26 cellular contexts compared by ENCODE assay signal in genomic region chr6:13113956-13114593, GRCh38.
DNase-seq lines count a peak whose midpoint lies in the region; ATAC-seq and TF ChIP-seq lines count a peak whose summit lies in the region.
"Had no signal": no experiment of that assay in that cellular context is flagged by ENCODE, and none has a peak within 500 bp of the region (broad histone marks: within the 10 kb centered on the region; RNA-seq: fewer than 3 reads in every experiment).

No MANE protein-coding gene starts in this region.

- intact Hi-C loops in Right ventricle myocardium inferior (cut with DNase I) (no loop called here), left lung (cut with DNase I) (no loop called here)

- H3K4me3 ChIP-seq in right atrium auricular region: no peak overlapping the region
- no peak overlapping the region for H3K4me3 ChIP-seq in epithelial cell of esophagus (ENCODE audit: low read length)
- no peak overlapping the region for H3K4me3 ChIP-seq in left lung
- H3K4me3 ChIP-seq: colonic mucosa, esophagus muscularis mucosa, gastrocnemius medialis, GM12878, smooth muscle cell had no signal

- DNase-seq in Right ventricle myocardium inferior (ENCODE audit: missing footprints) (no peak), right atrium auricular region (ENCODE audit: low spot score) (no peak), epithelial cell of esophagus (ENCODE audit: low read depth) (peak; percentile 23), left lung (no peak), NCI-H69 (lab: John Stamatoyannopoulos, UW) (no peak)
- DNase-seq: activated CD4-positive, alpha-beta memory T cell treated with anti-CD3 and anti-CD28 coated beads, Interleukin-2, amount 10 ng/mL, durations not matched to agents 7 days and 5 days; activated effector memory CD4-positive, alpha-beta T cell treated with Interleukin-2 at 50 U/mL for 16 hours; activated naive CD8-positive, alpha-beta T cell treated with anti-CD3 and anti-CD28 coated beads for 36 hours; BE2C; colonic mucosa; effector memory CD8-positive, alpha-beta T cell; gastrocnemius medialis; H9; mammary epithelial cell; NCI-H187; NCI-H2227 treated with DMSO at 0.1 percent for 48 hours; NCI-H774; occipital lobe; stimulated activated CD4-positive, alpha-beta T cell treated with anti-CD3 and anti-CD28 coated beads, Interleukin-2, amount 100 ng/mL, for 24 hours; substantia nigra had no signal

- H3K36me3 ChIP-seq in right atrium auricular region: no peaks in the 10 kb centered on the region
- H3K36me3 ChIP-seq in left lung: no peaks in the 10 kb centered on the region
- H3K36me3 ChIP-seq: BE2C, colonic mucosa, esophagus muscularis mucosa, gastrocnemius medialis had no signal

- no peaks in the 10 kb centered on the region for H3K27me3 ChIP-seq in right atrium auricular region
- H3K27me3 ChIP-seq in left lung: no peaks in the 10 kb centered on the region
- H3K27me3 ChIP-seq: BE2C, colonic mucosa, esophagus muscularis mucosa, gastrocnemius medialis had no signal

- H3K4me1 ChIP-seq in right atrium auricular region (peaks cover 0 to 8% of the 10 kb centered on the region in 2 donors), left lung (peaks cover 0 to 5% of the 10 kb centered on the region in 2 donors)
- H3K4me1 ChIP-seq: BE2C, colonic mucosa, gastrocnemius medialis had no signal

- TF ChIP-seq CTCF in right atrium auricular region (IDR thresholded peaks at IDR 0.05) (no peak), epithelial cell of esophagus (IDR thresholded peaks at IDR 0.05; ENCODE audit: insufficient read depth, low read depth, low read length, missing control alignments) (no peak), left lung (IDR thresholded peaks at IDR 0.05) (no peak)

- H3K9me3 ChIP-seq in right atrium auricular region (no peaks in the 10 kb centered on the region), left lung (no peaks in the 10 kb centered on the region)
- H3K9me3 ChIP-seq: BE2C, colonic mucosa, gastrocnemius medialis had no signal

- ATAC-seq in Right ventricle myocardium inferior: peak; percentile 64
- peak; percentile 69 for ATAC-seq in left lung
- ATAC-seq in HG03460 (IDR thresholded peaks at IDR 0.05; ENCODE audit: unreplicated experiment): no peak
- ATAC-seq in GM19467 (IDR thresholded peaks at IDR 0.05; ENCODE audit: unreplicated experiment): no peak
- ATAC-seq in GM21367 (IDR thresholded peaks at IDR 0.05; ENCODE audit: unreplicated experiment): no peak
- ATAC-seq: effector memory CD8-positive, alpha-beta T cell; gastrocnemius medialis; GM12878 had no signal

- no peak overlapping the region for H3K27ac ChIP-seq in right atrium auricular region
- no peak overlapping the region for H3K27ac ChIP-seq in left lung
- H3K27ac ChIP-seq: colonic mucosa, esophagus muscularis mucosa, gastrocnemius medialis had no signal

Comparison
In these comparisons a context has a peak if more than half of its experiments do, and no peak if none do; other contexts are left out.
1. ATAC-seq: peak in Right ventricle myocardium inferior (single experiment) and left lung (single experiment); none in HG03460 (single experiment), GM19467 (single experiment) and GM21367 (single experiment).